Comparison of ENCODE assay signal across 18 cellular contexts in the genomic region with DNA sequence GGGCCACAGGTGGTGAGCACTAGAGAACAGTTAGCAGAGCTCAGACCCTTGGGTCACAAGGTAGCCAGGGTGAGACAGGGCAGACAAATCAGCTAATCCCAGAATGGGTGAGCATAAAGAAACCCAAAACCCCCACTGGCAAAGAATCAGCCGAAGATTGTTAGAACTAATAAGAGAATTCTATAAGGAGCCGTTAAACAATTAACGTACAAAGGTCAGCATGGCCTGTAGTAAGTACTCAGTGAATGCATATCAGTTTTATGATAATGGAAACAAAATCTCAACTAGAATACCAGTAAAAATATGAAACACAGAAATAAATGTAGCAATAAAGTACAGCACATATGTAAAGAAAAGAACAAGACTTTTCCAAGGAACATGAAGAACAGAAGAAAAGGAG.
DNase-seq lines count a peak whose midpoint lies in the region; ATAC-seq and TF ChIP-seq lines count a peak whose summit lies in the region.
"Had no signal": no experiment of that assay in that cellular context is flagged by ENCODE, and none has a peak within 500 bp of the region (broad histone marks: within the 10 kb centered on the region; RNA-seq: fewer than 3 reads in every experiment).

No MANE protein-coding gene starts in this region.

- peaks cover 17% of the 10 kb centered on the region for H3K36me3 Mint-ChIP-seq in nephron progenitor cell (ENCODE audit: low read depth)
- H3K36me3 Mint-ChIP-seq: CD8-positive, alpha-beta T cell had no signal

- H3K4me1 Mint-ChIP-seq in nephron progenitor cell, result peaks cover 9% of the 10 kb centered on the region
- H3K4me1 Mint-ChIP-seq: B cell had no signal

- H3K27me3 Mint-ChIP-seq in nephron progenitor cell (ENCODE audit: low read depth, poor library complexity), result no peaks in the 10 kb centered on the region

- no peaks in the 10 kb centered on the region for H3K9me3 Mint-ChIP-seq in nephron progenitor cell
- H3K9me3 Mint-ChIP-seq: CD4-positive, alpha-beta T cell; CD8-positive, alpha-beta T cell had no signal

- ATAC-seq in left colon (peak; percentile 63), HG02623 (IDR thresholded peaks at IDR 0.05; ENCODE audit: unreplicated experiment) (no peak), GM19452 (IDR thresholded peaks at IDR 0.05; ENCODE audit: unreplicated experiment) (no peak)
- ATAC-seq: CD8-positive, alpha-beta T cell had no signal

- DNase-seq in left colon (no peak), nephron progenitor cell (no peak), NCI-H2196 treated with DMSO at 0.1 percent for 48 hours (lab: John Stamatoyannopoulos, UW; ENCODE audit: unreplicated experiment) (no peak), AML-193 (lab: John Stamatoyannopoulos, UW) (no peak)
- DNase-seq: 8988T; ACHN; Caco-2; Calu3; CD4-positive, alpha-beta T cell; CD8-positive, alpha-beta T cell; DMS79 treated with DMSO at 0.1 percent for 48 hours; GF-D8 had no signal

- TF ChIP-seq CTCF in nephron progenitor cell (IDR thresholded peaks at IDR 0.05), result no peak

- no peaks in the 10 kb centered on the region for H3K36me3 ChIP-seq in BLaER1
- no peaks in the 10 kb centered on the region for H3K36me3 ChIP-seq in BLaER1 treated with 17β-estradiol and CSF1 and Interleukin-3, amounts not matched to agents 10 nM and 100 nM

- H4K20me1 ChIP-seq in BLaER1, result peaks cover 12% of the 10 kb centered on the region; the same call in 1 of the 2 replicates
- peaks cover 0 to 35% (median 13%) of the 10 kb centered on the region in 11 experiments; a peak in 11 of 22 replicates for H4K20me1 ChIP-seq in BLaER1 treated with 17β-estradiol and CSF1 and Interleukin-3, amounts not matched to agents 10 nM and 100 nM

- peaks cover 24% of the 10 kb centered on the region for H3K27me3 ChIP-seq in BLaER1
- H3K27me3 ChIP-seq in BLaER1 treated with 17β-estradiol and CSF1 and Interleukin-3, amounts not matched to agents 10 nM and 100 nM, result peaks cover 23 to 98% (median 53%) of the 10 kb centered on the region in 11 experiments

- H3K27ac ChIP-seq in BLaER1, result no peak overlapping the region
- no peak overlapping the region for H3K27ac ChIP-seq in BLaER1 treated with 17β-estradiol and CSF1 and Interleukin-3, amounts not matched to agents 10 nM and 100 nM
- H3K27ac ChIP-seq: C4-2B had no signal

- H3K4me2 ChIP-seq in BLaER1, result peak overlapping the region; percentile 79
- H3K4me2 ChIP-seq in BLaER1 treated with 17β-estradiol and CSF1 and Interleukin-3, amounts not matched to agents 10 nM and 100 nM, result peak overlapping the region in 7 of 11 experiments; percentile 62 to 84 (median 78); a peak in 11 of 22 replicates

- H3K4me1 ChIP-seq in BLaER1, result peaks cover 59% of the 10 kb centered on the region
- H3K4me1 ChIP-seq in BLaER1 treated with 17β-estradiol and CSF1 and Interleukin-3, amounts not matched to agents 10 nM and 100 nM, result peaks cover 8 to 60% (median 38%) of the 10 kb centered on the region in 10 experiments
- H3K4me1 ChIP-seq: Caco-2 had no signal

- no peak overlapping the region for H3K4me3 Mint-ChIP-seq in nephron progenitor cell
- H3K4me3 Mint-ChIP-seq: B cell; CD4-positive, alpha-beta T cell; CD8-positive, alpha-beta T cell had no signal

- H3K4me3 ChIP-seq in BLaER1, result no peak overlapping the region
- no peak overlapping the region for H3K4me3 ChIP-seq in BLaER1 treated with 17β-estradiol and CSF1 and Interleukin-3, amounts not matched to agents 10 nM and 100 nM

- no peak overlapping the region for H3K9ac ChIP-seq in BLaER1
- no peak overlapping the region for H3K9ac ChIP-seq in BLaER1 treated with 17β-estradiol and CSF1 and Interleukin-3, amounts not matched to agents 10 nM and 100 nM

- intact Hi-C loops in left colon (cut with DNase I, micrococcal nuclease), result no loop called here

- peak overlapping the region; percentile 36 for H3K27ac Mint-ChIP-seq in nephron progenitor cell
- H3K27ac Mint-ChIP-seq: B cell; CD4-positive, alpha-beta T cell; CD8-positive, alpha-beta T cell had no signal

- H3K9me3 ChIP-seq in BLaER1, result no peaks in the 10 kb centered on the region
- no peaks in the 10 kb centered on the region for H3K9me3 ChIP-seq in BLaER1 treated with 17β-estradiol and CSF1 and Interleukin-3, amounts not matched to agents 10 nM and 100 nM (replicated peaks in 1 of 11)
- H3K9me3 ChIP-seq: Caco-2 had no signal
